ENCODE assay signal across 8 cellular contexts in the genomic region with DNA sequence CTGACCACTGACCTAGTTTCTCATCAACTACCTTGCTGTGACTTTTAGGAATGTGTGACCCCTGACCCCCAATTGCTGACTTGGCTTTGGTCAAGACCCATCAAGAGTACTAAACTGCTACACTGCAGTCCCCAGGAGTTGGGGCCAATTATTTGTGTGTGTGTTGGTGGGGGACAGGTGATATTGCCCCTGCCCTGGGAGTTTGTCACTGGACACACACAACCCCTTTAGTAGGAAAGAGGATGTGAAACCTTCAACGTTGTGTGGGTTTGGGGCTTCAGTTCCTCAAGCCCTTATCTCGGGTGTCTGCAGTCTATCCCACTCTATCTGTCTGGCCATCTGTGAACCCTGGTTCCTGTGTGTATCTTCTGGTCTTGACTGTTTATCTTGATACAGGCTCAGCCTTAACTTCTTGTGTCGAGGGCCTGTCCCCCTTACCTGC. TPM values are rescaled to one million over a fixed set of nuclear protein-coding genes. Genes with fewer than 3 reads are reported as not detected.
A peak's percentile ranks its signal among the peaks of the same experiment; 100 is the strongest.
DNase-seq lines count a peak whose midpoint lies in the region; ATAC-seq and TF ChIP-seq lines count a peak whose summit lies in the region.

No MANE protein-coding gene starts in this region.

- H3K36me3 ChIP-seq in DOHH2 (ENCODE audit: control insufficient read depth, low read length) = peaks cover 79% of the 10 kb centered on the region

- TF ChIP-seq CTCF in DOHH2 (IDR thresholded peaks at IDR 0.05; ENCODE audit: low read depth, low read length, poor library complexity, severe bottlenecking) = no peak

- H3K27me3 ChIP-seq in DOHH2 (ENCODE audit: control insufficient read depth, low read length) = no peaks in the 10 kb centered on the region

- H3K9me3 Mint-ChIP-seq in activated T-helper 1 cell treated with anti-CD3 and anti-CD28 coated beads, Interleukin-12 subunit alpha, Interleukin-12 subunit beta, Interleukin-2, Interleukin-4 antibody, amounts not matched to agents 30 ng/mL and 10 ng/mL and 1 ng/mL, durations not matched to agents 14 hours and 24 hours and 36 hours = no peaks in the 10 kb centered on the region

- H3K4me3 Mint-ChIP-seq in activated T-helper 1 cell treated with anti-CD3 and anti-CD28 coated beads, Interleukin-12 subunit alpha, Interleukin-12 subunit beta, Interleukin-2, Interleukin-4 antibody, amounts not matched to agents 30 ng/mL and 10 ng/mL and 1 ng/mL, durations not matched to agents 14 hours and 24 hours and 36 hours = peak overlapping the region; percentile 69

- DNase-seq in activated T-helper 1 cell treated with anti-CD3 and anti-CD28 coated beads, Interleukin-12 subunit alpha, Interleukin-12 subunit beta, Interleukin-2, Interleukin-4 antibody, amounts not matched to agents 30 ng/mL and 10 ng/mL and 1 ng/mL, durations not matched to agents 14 hours and 24 hours and 36 hours (ENCODE audit: low spot score) = no peak
- DNase-seq in NCI-H69 (lab: John Stamatoyannopoulos, UW) (no peak), 8988T (no peak), LoVo (ENCODE audit: low spot score) (no peak), NCI-H2029 (lab: John Stamatoyannopoulos, UW) (no peak)

- peaks cover 14% of the 10 kb centered on the region for H4K20me1 ChIP-seq in DOHH2 (ENCODE audit: control insufficient read depth, insufficient read depth, low read depth, low read length)

- ATAC-seq in GM19395 (IDR thresholded peaks at IDR 0.05; ENCODE audit: unreplicated experiment) = peak; percentile 90
- peak; percentile 60 for ATAC-seq in HG03196 (IDR thresholded peaks at IDR 0.05; ENCODE audit: unreplicated experiment)

- peak overlapping the region; percentile 69 for H3K27ac ChIP-seq in DOHH2 (ENCODE audit: low read depth, low read length)

- H3K9me3 ChIP-seq in DOHH2 (ENCODE audit: control insufficient read depth, insufficient read depth, low read length) = no peaks in the 10 kb centered on the region

- peaks cover 48% of the 10 kb centered on the region for H3K4me1 Mint-ChIP-seq in activated T-helper 1 cell treated with anti-CD3 and anti-CD28 coated beads, Interleukin-12 subunit alpha, Interleukin-12 subunit beta, Interleukin-2, Interleukin-4 antibody, amounts not matched to agents 30 ng/mL and 10 ng/mL and 1 ng/mL, durations not matched to agents 14 hours and 24 hours and 36 hours (ENCODE audit: low read depth)

- H3K4me1 ChIP-seq in DOHH2 (ENCODE audit: control insufficient read depth, low read length) = peaks cover 49% of the 10 kb centered on the region

- intact Hi-C loops in activated T-helper 1 cell treated with anti-CD3 and anti-CD28 coated beads, Interleukin-12 subunit alpha, Interleukin-12 subunit beta, Interleukin-2, Interleukin-4 antibody, amounts not matched to agents 30 ng/mL and 10 ng/mL and 1 ng/mL, durations not matched to agents 14 hours and 24 hours and 36 hours (cut with micrococcal nuclease) = loop anchor here (10.0 kb wide), 2 partner anchors 181 to 389 kb away; partner anchors contain the start of gene RAB33A

- H3K9me2 ChIP-seq in DOHH2 (replicated peaks; ENCODE audit: control insufficient read depth, low read length) = no peaks in the 10 kb centered on the region

- peak overlapping the region; percentile 75 for H3K4me2 ChIP-seq in DOHH2 (ENCODE audit: low read length)

- peaks cover 68% of the 10 kb centered on the region for H3K79me2 ChIP-seq in DOHH2 (ENCODE audit: control insufficient read depth, low read length)

- peaks cover 10% of the 10 kb centered on the region; the same call in 1 of the 2 replicates for H3F3A ChIP-seq in DOHH2 (ENCODE audit: control insufficient read depth, insufficient read depth)

- H3K36me3 Mint-ChIP-seq in activated T-helper 1 cell treated with anti-CD3 and anti-CD28 coated beads, Interleukin-12 subunit alpha, Interleukin-12 subunit beta, Interleukin-2, Interleukin-4 antibody, amounts not matched to agents 30 ng/mL and 10 ng/mL and 1 ng/mL, durations not matched to agents 14 hours and 24 hours and 36 hours (ENCODE audit: low read depth) = peaks cover 47% of the 10 kb centered on the region

- no peaks in the 10 kb centered on the region for H3K27me3 Mint-ChIP-seq in activated T-helper 1 cell treated with anti-CD3 and anti-CD28 coated beads, Interleukin-12 subunit alpha, Interleukin-12 subunit beta, Interleukin-2, Interleukin-4 antibody, amounts not matched to agents 30 ng/mL and 10 ng/mL and 1 ng/mL, durations not matched to agents 14 hours and 24 hours and 36 hours (ENCODE audit: insufficient read depth)

- peak overlapping the region; percentile 79 for H3K27ac Mint-ChIP-seq in activated T-helper 1 cell treated with anti-CD3 and anti-CD28 coated beads, Interleukin-12 subunit alpha, Interleukin-12 subunit beta, Interleukin-2, Interleukin-4 antibody, amounts not matched to agents 30 ng/mL and 10 ng/mL and 1 ng/mL, durations not matched to agents 14 hours and 24 hours and 36 hours

- peak overlapping the region; percentile 55 for H3K4me3 ChIP-seq in DOHH2 (ENCODE audit: low read length)

RNA-seq across cellular contexts. Expression of gene SASH3, which starts 6.5 kb away (rescaled TPM):
- 129 and 135 TPM in 2 replicates for total RNA-seq in activated T-helper 1 cell treated with anti-CD3 and anti-CD28 coated beads, Interleukin-12 subunit alpha, Interleukin-12 subunit beta, Interleukin-2, Interleukin-4 antibody, amounts not matched to agents 30 ng/mL and 10 ng/mL and 1 ng/mL, durations not matched to agents 14 hours and 24 hours and 36 hours

RNA-seq across cellular contexts. Expression of gene XPNPEP2, which starts 47.5 kb away (rescaled TPM):
- 0.16 and 0.24 TPM in 2 replicates for total RNA-seq in activated T-helper 1 cell treated with anti-CD3 and anti-CD28 coated beads, Interleukin-12 subunit alpha, Interleukin-12 subunit beta, Interleukin-2, Interleukin-4 antibody, amounts not matched to agents 30 ng/mL and 10 ng/mL and 1 ng/mL, durations not matched to agents 14 hours and 24 hours and 36 hours

RNA-seq across cellular contexts. Expression of gene ZDHHC9, which starts 57.5 kb away (rescaled TPM):
- total RNA-seq in activated T-helper 1 cell treated with anti-CD3 and anti-CD28 coated beads, Interleukin-12 subunit alpha, Interleukin-12 subunit beta, Interleukin-2, Interleukin-4 antibody, amounts not matched to agents 30 ng/mL and 10 ng/mL and 1 ng/mL, durations not matched to agents 14 hours and 24 hours and 36 hours = 13.6 and 14.2 TPM in 2 replicates
